ENCODE assay signal across 3 cellular contexts in the genomic region with DNA sequence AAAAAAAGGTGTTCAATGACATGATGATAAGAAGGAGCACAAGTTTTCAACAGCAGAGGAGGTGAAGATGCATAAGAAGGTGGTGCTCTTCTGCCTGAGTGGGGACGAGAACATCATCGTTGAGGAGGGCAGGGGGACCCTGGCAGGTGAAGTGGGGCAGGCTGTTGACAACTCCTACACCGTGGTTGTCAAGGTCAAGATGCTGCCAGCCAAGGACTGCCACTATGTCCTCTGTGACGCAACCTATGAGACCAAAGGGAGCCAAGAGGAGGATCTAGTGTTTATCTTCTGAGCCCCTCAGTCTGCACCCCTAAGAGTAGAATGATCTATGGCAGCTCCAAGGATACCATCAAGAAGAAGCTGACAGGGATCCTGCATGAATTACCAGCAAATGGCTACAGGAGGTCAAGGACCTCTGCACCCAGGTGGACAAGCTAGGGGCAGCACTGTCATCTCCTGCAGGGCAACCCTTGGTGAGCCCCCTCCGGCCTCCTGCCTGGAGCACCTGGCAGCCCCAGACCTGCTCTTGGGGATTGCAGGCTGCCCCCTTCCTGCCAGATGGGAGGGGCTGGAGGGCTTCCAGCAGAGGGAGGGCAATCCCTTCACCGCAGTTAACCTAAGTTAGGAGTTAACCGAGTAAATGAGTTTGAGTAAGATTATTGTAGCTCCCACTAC.
TF ChIP-seq lines count a peak whose summit lies in the region.

No MANE protein-coding gene starts in this region.

TF ChIP-seq in GM23338, 12 proteins besides CTCF, POLR2A, EP300 and RAD21 (continues in another document):
- TF ChIP-seq JUNB (IDR thresholded peaks at IDR 0.05; ENCODE audit: unreplicated experiment) (no peak), ZNF114 (CRISPR knock-in tag; IDR thresholded peaks at IDR 0.05) (no peak), EZH2 (IDR thresholded peaks at IDR 0.05; ENCODE audit: low read depth, unreplicated experiment) (no peak), EZH2phosphoT487 (IDR thresholded peaks at IDR 0.05; ENCODE audit: unreplicated experiment) (no peak)
- TF ChIP-seq, protein P1, sequence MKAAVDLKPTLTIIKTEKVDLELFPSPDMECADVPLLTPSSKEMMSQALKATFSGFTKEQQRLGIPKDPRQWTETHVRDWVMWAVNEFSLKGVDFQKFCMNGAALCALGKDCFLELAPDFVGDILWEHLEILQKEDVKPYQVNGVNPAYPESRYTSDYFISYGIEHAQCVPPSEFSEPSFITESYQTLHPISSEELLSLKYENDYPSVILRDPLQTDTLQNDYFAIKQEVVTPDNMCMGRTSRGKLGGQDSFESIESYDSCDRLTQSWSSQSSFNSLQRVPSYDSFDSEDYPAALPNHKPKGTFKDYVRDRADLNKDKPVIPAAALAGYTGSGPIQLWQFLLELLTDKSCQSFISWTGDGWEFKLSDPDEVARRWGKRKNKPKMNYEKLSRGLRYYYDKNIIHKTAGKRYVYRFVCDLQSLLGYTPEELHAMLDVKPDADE (IDR thresholded peaks at IDR 0.05), result no peak

TF ChIP-seq in HEK293, 187 proteins besides CTCF, POLR2A, EP300 and RAD21:
- TF ChIP-seq OSR2 (tag by site-specific recombination; IDR thresholded peaks at IDR 0.05), result no peak
- TF ChIP-seq, protein P2, sequence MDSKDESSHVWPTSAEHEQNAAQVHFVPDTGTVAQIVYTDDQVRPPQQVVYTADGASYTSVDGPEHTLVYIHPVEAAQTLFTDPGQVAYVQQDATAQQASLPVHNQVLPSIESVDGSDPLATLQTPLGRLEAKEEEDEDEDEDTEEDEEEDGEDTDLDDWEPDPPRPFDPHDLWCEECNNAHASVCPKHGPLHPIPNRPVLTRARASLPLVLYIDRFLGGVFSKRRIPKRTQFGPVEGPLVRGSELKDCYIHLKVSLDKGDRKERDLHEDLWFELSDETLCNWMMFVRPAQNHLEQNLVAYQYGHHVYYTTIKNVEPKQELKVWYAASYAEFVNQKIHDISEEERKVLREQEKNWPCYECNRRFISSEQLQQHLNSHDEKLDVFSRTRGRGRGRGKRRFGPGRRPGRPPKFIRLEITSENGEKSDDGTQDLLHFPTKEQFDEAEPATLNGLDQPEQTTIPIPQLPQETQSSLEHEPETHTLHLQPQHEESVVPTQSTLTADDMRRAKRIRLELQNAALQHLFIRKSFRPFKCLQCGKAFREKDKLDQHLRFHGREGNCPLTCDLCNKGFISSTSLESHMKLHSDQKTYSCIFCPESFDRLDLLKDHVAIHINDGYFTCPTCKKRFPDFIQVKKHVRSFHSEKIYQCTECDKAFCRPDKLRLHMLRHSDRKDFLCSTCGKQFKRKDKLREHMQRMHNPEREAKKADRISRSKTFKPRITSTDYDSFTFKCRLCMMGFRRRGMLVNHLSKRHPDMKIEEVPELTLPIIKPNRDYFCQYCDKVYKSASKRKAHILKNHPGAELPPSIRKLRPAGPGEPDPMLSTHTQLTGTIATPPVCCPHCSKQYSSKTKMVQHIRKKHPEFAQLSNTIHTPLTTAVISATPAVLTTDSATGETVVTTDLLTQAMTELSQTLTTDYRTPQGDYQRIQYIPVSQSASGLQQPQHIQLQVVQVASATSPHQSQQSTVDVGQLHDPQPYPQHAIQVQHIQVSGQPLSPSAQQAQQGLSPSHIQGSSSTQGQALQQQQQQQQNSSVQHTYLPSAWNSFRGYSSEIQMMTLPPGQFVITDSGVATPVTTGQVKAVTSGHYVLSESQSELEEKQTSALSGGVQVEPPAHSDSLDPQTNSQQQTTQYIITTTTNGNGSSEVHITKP (tag by site-specific recombination; IDR thresholded peaks at IDR 0.05), result peak; percentile 64
- no peak for TF ChIP-seq ZNF214 (tag by site-specific recombination; IDR thresholded peaks at IDR 0.05; ENCODE audit: borderline replicate concordance)

TF ChIP-seq in H1, 55 proteins besides CTCF, POLR2A, EP300 and RAD21:
- TF ChIP-seq HDAC2 (IDR thresholded peaks at IDR 0.05; ENCODE audit: borderline replicate concordance in 1 of 2, low read depth in 2 of 2, low read length in 2 of 2), result no peak
